18 cellular contexts compared by ENCODE assay signal in the genomic region with DNA sequence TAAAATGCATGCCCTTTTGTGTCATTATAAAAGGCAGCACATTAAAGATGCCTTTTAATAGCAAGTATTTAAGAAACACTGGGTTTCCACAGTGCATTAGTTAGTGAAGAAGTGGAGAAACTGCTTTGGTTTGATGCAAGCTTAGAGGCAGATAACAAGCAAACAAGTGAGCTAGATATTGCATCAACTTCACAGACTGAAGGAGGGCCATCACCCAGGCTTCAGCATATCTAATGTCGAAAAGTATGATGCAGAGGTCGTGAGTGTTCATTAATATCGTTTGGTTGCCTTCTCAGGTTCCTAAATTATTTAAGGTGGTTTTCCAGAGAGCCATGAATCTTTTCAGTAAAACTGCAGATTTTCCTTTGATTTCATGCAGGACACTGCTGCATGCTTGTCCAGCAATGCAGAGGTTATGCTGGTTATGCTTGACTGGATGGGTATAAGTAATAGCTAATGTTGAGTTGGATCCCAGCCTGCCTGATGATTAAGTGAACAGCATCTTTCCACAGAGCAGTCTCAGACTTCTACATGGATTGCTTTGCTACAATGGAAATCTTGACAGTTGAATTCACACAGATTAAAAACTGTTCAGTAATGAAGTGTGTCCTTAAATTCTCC.
DNase-seq lines count a peak whose midpoint lies in the region; FAIRE-seq and TF ChIP-seq lines count a peak whose summit lies in the region.
"Had no signal": no experiment of that assay in that cellular context is flagged by ENCODE, and none has a peak within 500 bp of the region (broad histone marks: within the 10 kb centered on the region; RNA-seq: fewer than 3 reads in every experiment).

No MANE protein-coding gene starts in this region.

- H3K4me1 ChIP-seq in HAP-1, result peaks cover 57% of the 10 kb centered on the region
- H3K4me1 ChIP-seq: pancreas had no signal

- DNase-seq in HK-2 (ENCODE audit: unreplicated experiment) (peak; percentile 18), brain microvascular endothelial cell (peak; percentile 60), kidney tubule cell (ENCODE audit: low spot score) (peak; percentile 69), NCI-H1048 (lab: John Stamatoyannopoulos, UW) (no peak), mesenteric fat pad (ENCODE audit: low spot score) (no peak), SW480 (ENCODE audit: low spot score) (no peak), HAP-1 (ENCODE audit: low spot score in 2 of 2) (no peak)
- DNase-seq: activated naive CD4-positive, alpha-beta T cell treated with anti-CD3 and anti-CD28 coated beads, Interleukin-2, amount 50 U/mL, for 16 hours; dermis blood vessel endothelial cell; MV-4-11; NCI-H526 treated with DMSO at 0.1 percent for 48 hours; pancreas; stimulated activated CD8-positive, alpha-beta memory T cell treated with anti-CD3 and anti-CD28 coated beads, Interleukin-4, amount 100 ng/mL, for 48 hours had no signal

- H3K27me3 ChIP-seq in brain microvascular endothelial cell (replicated peaks) (no peaks in the 10 kb centered on the region), HAP-1 (ENCODE audit: low read depth) (no peaks in the 10 kb centered on the region)
- H3K27me3 ChIP-seq: pancreas, vagina had no signal

- H3K36me3 ChIP-seq in brain microvascular endothelial cell (replicated peaks) (peaks cover 15% of the 10 kb centered on the region), HAP-1 (replicated peaks) (no peaks in the 10 kb centered on the region)
- H3K36me3 ChIP-seq: pancreas, vagina had no signal

- H3K27ac ChIP-seq in brain microvascular endothelial cell, result peak overlapping the region; percentile 77
- H3K27ac ChIP-seq: pancreas, vagina had no signal

- H3K4me3 ChIP-seq in brain microvascular endothelial cell (ENCODE audit: low read depth, low read length), result no peak overlapping the region
- no peak overlapping the region for H3K4me3 ChIP-seq in HAP-1
- H3K4me3 ChIP-seq: lung, pancreas, vagina had no signal

- no peaks in the 10 kb centered on the region for H3K9me3 ChIP-seq in HAP-1
- H3K9me3 ChIP-seq: pancreas, vagina had no signal

- in situ Hi-C loops in brain microvascular endothelial cell (cut with HindIII; ENCODE audit: low pct_ligation_motif_present, low sequenced_read_pairs) (no loop called here), HAP-1 (cut with MboI; ENCODE audit: low sequenced_read_pairs) (no loop called here)

- FAIRE-seq in A204.1 (lab: Jason Lieb, UNC), result peak; percentile 84
- FAIRE-seq: GM19239, H1, pancreas had no signal

- TF ChIP-seq CTCF in brain microvascular endothelial cell (IDR thresholded peaks at IDR 0.05; ENCODE audit: low read depth, low read length, missing control alignments), result no peak

Comparison
In these comparisons a context has a peak if more than half of its experiments do, and no peak if none do; other contexts are left out.
1. DNase-seq: peak in HK-2 (single experiment), brain microvascular endothelial cell (single experiment) and kidney tubule cell (single experiment); none in NCI-H1048 (single experiment), mesenteric fat pad (single experiment), SW480 (single experiment) and HAP-1 (0 of 2).